ENCODE assay signal across 10 cellular contexts in the genomic region with DNA sequence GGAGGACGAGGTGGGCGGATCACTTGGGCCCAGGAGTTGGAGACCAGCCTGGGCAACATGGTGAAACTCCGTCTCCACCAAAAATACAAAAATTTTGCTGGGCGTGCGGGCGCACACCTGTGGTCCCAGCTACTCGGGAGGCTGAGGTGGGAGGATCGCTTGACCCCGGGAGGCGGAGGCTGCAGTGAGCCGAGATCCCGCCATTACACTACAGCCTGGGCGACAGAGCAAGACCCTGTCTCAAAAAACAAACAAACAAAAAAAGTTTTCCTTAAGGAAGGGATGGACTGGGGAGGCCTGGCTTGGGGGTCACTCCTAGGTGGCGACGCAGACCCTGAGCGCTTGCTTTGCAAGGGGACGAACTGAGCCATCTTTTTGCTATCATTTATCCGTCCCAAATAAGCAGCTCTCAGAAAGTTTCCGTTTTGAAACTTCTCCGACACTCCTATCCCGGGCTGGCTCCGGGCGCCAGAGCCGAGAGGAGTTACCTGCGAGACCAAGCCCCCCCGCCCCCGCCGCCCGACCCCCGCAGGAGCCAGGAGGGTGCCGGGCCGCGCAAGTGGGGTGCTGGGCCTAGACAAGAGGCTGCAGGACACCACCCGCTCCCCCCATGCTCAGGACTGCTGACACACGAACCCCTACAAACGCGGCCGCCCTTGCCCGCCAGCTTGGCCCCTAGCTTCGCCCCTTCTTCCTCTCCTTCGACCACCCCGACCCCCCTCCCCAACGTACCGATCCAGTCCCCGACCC. TPM values are rescaled to one million over a fixed set of nuclear protein-coding genes. Genes with fewer than 3 reads are reported as not detected.
DNase-seq lines count a peak whose midpoint lies in the region; ATAC-seq and TF ChIP-seq lines count a peak whose summit lies in the region.
"Had no signal": no experiment of that assay in that cellular context is flagged by ENCODE, and none has a peak within 500 bp of the region (broad histone marks: within the 10 kb centered on the region; RNA-seq: fewer than 3 reads in every experiment).

No MANE protein-coding gene starts in this region.

- POLR2A ChIA-PET in naive thymus-derived CD8-positive, alpha-beta T cell (lab: Charles Lee), result no interaction called here

- intact Hi-C loops in vagina (cut with DNase I), result no loop called here

- DNase-seq in activated naive CD4-positive, alpha-beta T cell treated with anti-CD3 and anti-CD28 coated beads, Interleukin-2, amount 50 U/mL, for 16 hours, result no peak
- DNase-seq in naive thymus-derived CD8-positive, alpha-beta T cell, result peak in 1 of 10 donors; percentile 8
- no peak for DNase-seq in vagina (ENCODE audit: extremely low spot score in 2 of 2)
- DNase-seq in substantia nigra (lab: John Stamatoyannopoulos, UW), result no peak
- DNase-seq in HPDE6-E6E7 (ENCODE audit: extremely low spot score), result no peak
- DNase-seq: CD8-positive, alpha-beta memory T cell; NCI-H1105 treated with DMSO at 0.1 percent for 48 hours had no signal

- peaks cover 45% of the 10 kb centered on the region for H3K4me1 ChIP-seq in vagina

- peaks cover 50% of the 10 kb centered on the region for H3K27me3 Mint-ChIP-seq in activated naive CD4-positive, alpha-beta T cell treated with anti-CD3 and anti-CD28 coated beads, Interleukin-2, amount 50 U/mL, for 24 hours
- peaks cover 24 to 69% (median 62%) of the 10 kb centered on the region in 5 donors for H3K27me3 Mint-ChIP-seq in naive thymus-derived CD8-positive, alpha-beta T cell

- TF ChIP-seq CTCF in vagina (IDR thresholded peaks at IDR 0.05), result no peak

- peak; percentile 36 for ATAC-seq in esophagus mucosa
- peak in 1 of 2 donors; percentile 8 for ATAC-seq in naive thymus-derived CD8-positive, alpha-beta T cell
- no peak for ATAC-seq in GM18519 (IDR thresholded peaks at IDR 0.05; ENCODE audit: low FRiP score, unreplicated experiment)

- H3K36me3 Mint-ChIP-seq in activated naive CD4-positive, alpha-beta T cell treated with anti-CD3 and anti-CD28 coated beads, Interleukin-2, amount 50 U/mL, for 24 hours, result peaks cover 2% of the 10 kb centered on the region
- H3K36me3 Mint-ChIP-seq in naive thymus-derived CD8-positive, alpha-beta T cell, result peaks cover 0 to 6% (median 4%) of the 10 kb centered on the region in 3 donors

- peaks cover 7% of the 10 kb centered on the region for H3K4me1 Mint-ChIP-seq in activated naive CD4-positive, alpha-beta T cell treated with anti-CD3 and anti-CD28 coated beads, Interleukin-2, amount 50 U/mL, for 24 hours
- H3K4me1 Mint-ChIP-seq in naive thymus-derived CD8-positive, alpha-beta T cell, result peaks cover 4 to 9% (median 7%) of the 10 kb centered on the region in 4 donors

- no peaks in the 10 kb centered on the region for H3K9me3 ChIP-seq in vagina

- H3K27ac ChIP-seq in vagina (peak overlapping the region; percentile 72), substantia nigra (ENCODE audit: low read depth, low read length, poor library complexity, severe bottlenecking) (no peak overlapping the region)

- no peaks in the 10 kb centered on the region for H3K27me3 ChIP-seq in vagina

- H3K9me3 Mint-ChIP-seq in activated naive CD4-positive, alpha-beta T cell treated with anti-CD3 and anti-CD28 coated beads, Interleukin-2, amount 50 U/mL, for 24 hours, result no peaks in the 10 kb centered on the region
- H3K9me3 Mint-ChIP-seq in naive thymus-derived CD8-positive, alpha-beta T cell, result peaks cover 0 to 1% (median 0%) of the 10 kb centered on the region in 9 donors

- peak overlapping the region; percentile 42 for H3K4me3 Mint-ChIP-seq in activated naive CD4-positive, alpha-beta T cell treated with anti-CD3 and anti-CD28 coated beads, Interleukin-2, amount 50 U/mL, for 24 hours
- H3K4me3 Mint-ChIP-seq in naive thymus-derived CD8-positive, alpha-beta T cell, result peak overlapping the region in 9 of 10 donors; percentile 49 to 79 (median 64)

- peak overlapping the region; percentile 70 to 83 for H3K4me3 ChIP-seq in vagina

- no peak overlapping the region for H3K27ac Mint-ChIP-seq in activated naive CD4-positive, alpha-beta T cell treated with anti-CD3 and anti-CD28 coated beads, Interleukin-2, amount 50 U/mL, for 24 hours
- no peak overlapping the region for H3K27ac Mint-ChIP-seq in naive thymus-derived CD8-positive, alpha-beta T cell

- TF ChIP-seq POLR2A in vagina (IDR thresholded peaks at IDR 0.05), result no peak

- H3K36me3 ChIP-seq in vagina, result no peaks in the 10 kb centered on the region

RNA-seq across cellular contexts. Expression of a gene that starts 0.7 kb away (rescaled TPM):
- total RNA-seq in esophagus mucosa, result 6.2 TPM
- not detected for total RNA-seq in naive thymus-derived CD8-positive, alpha-beta T cell
- not detected for polyA plus RNA-seq in naive thymus-derived CD8-positive, alpha-beta T cell
- total RNA-seq in vagina, result 24.3 TPM
- total RNA-seq: CD8-positive, alpha-beta memory T cell had no signal
- polyA plus RNA-seq: CD8-positive, alpha-beta memory T cell had no signal
